Comparison of ENCODE assay signal across 17 cellular contexts in the genomic region with DNA sequence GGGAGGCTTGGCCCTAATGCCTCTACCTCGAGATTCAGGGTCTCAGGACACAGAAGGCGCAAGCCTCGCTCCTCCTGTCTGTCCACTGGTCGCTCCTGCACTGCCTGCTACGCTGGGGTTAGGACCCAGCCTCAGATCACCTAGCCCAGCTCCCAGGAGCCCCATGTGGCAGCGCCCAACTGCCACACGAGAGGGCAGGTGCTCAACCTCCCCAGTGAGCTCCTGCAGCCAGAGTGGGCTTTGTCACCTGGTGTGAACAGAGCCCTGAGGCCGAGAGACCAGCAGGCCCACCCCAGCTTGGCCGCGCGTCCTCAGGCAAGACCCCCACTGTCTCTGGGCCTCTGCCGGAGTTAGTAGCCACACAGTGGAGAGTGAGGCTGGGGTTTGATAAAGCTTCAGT.
"Had no signal": no experiment of that assay in that cellular context is flagged by ENCODE, and none has a peak within 500 bp of the region (broad histone marks: within the 10 kb centered on the region; RNA-seq: fewer than 3 reads in every experiment).

No MANE protein-coding gene starts in this region.

- ATAC-seq: left colon; stimulated activated effector memory CD8-positive, alpha-beta T cell treated with anti-CD3 and anti-CD28 coated beads, Interleukin-12 subunit alpha, Interleukin-12 subunit beta, amount 100 ng/mL, for 72 hours; stimulated activated naive CD8-positive, alpha-beta T cell treated with anti-CD3 and anti-CD28 coated beads, Interleukin-15, amount 100 ng/mL, for 72 hours had no signal

- H3K9me3 ChIP-seq: ovary, testis, transverse colon had no signal

- H3K27me3 ChIP-seq: ovary, testis, transverse colon had no signal

- DNase-seq: cerebellar nuclear complex; dermis blood vessel endothelial cell; erythroblast; foreskin melanocyte; hippocampal formation; natural killer cell; stimulated activated CD4-positive, alpha-beta T cell treated with anti-CD3 and anti-CD28 coated beads, Interleukin-4, amount 100 ng/mL, for 1 hour; stimulated activated CD8-positive, alpha-beta memory T cell treated with anti-CD3 and anti-CD28 coated beads, Interleukin-4, amount 100 ng/mL, for 48 hours; stimulated activated naive CD8-positive, alpha-beta T cell treated with anti-CD3 and anti-CD28 coated beads, Interleukin-15, amount 100 ng/mL, for 72 hours had no signal

- H3K4me3 Mint-ChIP-seq: natural killer cell; neural crest cell; stimulated activated effector memory CD8-positive, alpha-beta T cell treated with anti-CD3 and anti-CD28 coated beads, Interleukin-12 subunit alpha, Interleukin-12 subunit beta, amount 100 ng/mL, for 72 hours; stimulated activated naive CD8-positive, alpha-beta T cell treated with anti-CD3 and anti-CD28 coated beads, Interleukin-15, amount 100 ng/mL, for 72 hours had no signal

- H3K27ac Mint-ChIP-seq: progenitor cell of endocrine pancreas; stimulated activated effector memory CD8-positive, alpha-beta T cell treated with anti-CD3 and anti-CD28 coated beads, Interleukin-12 subunit alpha, Interleukin-12 subunit beta, amount 100 ng/mL, for 72 hours; stimulated activated naive CD8-positive, alpha-beta T cell treated with anti-CD3 and anti-CD28 coated beads, Interleukin-15, amount 100 ng/mL, for 72 hours had no signal

- H3K27me3 Mint-ChIP-seq: stimulated activated naive CD8-positive, alpha-beta T cell treated with anti-CD3 and anti-CD28 coated beads, Interleukin-15, amount 100 ng/mL, for 72 hours had no signal

- H3K36me3 ChIP-seq: ovary, transverse colon had no signal

- H3K9me3 Mint-ChIP-seq: natural killer cell; neural crest cell; stimulated activated effector memory CD8-positive, alpha-beta T cell treated with anti-CD3 and anti-CD28 coated beads, Interleukin-12 subunit alpha, Interleukin-12 subunit beta, amount 100 ng/mL, for 72 hours; stimulated activated naive CD8-positive, alpha-beta T cell treated with anti-CD3 and anti-CD28 coated beads, Interleukin-15, amount 100 ng/mL, for 72 hours had no signal

- H3K4me1 Mint-ChIP-seq: neural crest cell had no signal

- H3K4me2 ChIP-seq: smooth muscle cell had no signal

- H3K4me3 ChIP-seq: ovary, smooth muscle cell, testis, transverse colon had no signal
